8 cellular contexts compared by ENCODE assay signal in the genomic region with DNA sequence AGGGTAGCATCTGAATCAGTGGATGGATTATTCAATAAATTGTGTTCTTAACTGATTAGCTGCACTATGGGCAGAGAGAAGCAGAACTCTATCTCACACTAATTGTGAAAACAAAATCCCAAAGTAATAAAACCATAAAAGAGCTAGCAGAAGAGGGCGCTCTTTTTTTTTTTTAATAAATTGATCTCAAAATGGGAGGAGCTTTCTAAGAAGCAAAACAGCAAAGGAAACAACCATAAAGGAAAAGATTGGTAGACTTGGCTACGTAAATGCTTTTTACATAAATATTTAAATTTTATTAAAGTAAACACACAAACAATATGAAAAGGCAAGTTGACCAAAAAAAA. TPM values are rescaled to one million over a fixed set of nuclear protein-coding genes. Genes with fewer than 3 reads are reported as not detected.
DNase-seq lines count a peak whose midpoint lies in the region; ATAC-seq and TF ChIP-seq lines count a peak whose summit lies in the region.

No MANE protein-coding gene starts in this region.

- peak overlapping the region in 6 of 7 donors; percentile 18 to 93 (median 55) for H3K4me3 Mint-ChIP-seq in CD8-positive, alpha-beta memory T cell
- H3K4me3 Mint-ChIP-seq in HFFc6 (peak overlapping the region; percentile 60), endothelial cell (ENCODE audit: unreplicated experiment) (no peak overlapping the region)

- peak overlapping the region; percentile 80 for H3K4me3 ChIP-seq in CD8-positive, alpha-beta memory T cell (ENCODE audit: low read length)

- no peaks in the 10 kb centered on the region for H3K9me3 Mint-ChIP-seq in CD8-positive, alpha-beta memory T cell
- H3K9me3 Mint-ChIP-seq in HFFc6 (no peaks in the 10 kb centered on the region), endothelial cell (ENCODE audit: unreplicated experiment) (no peaks in the 10 kb centered on the region)

- intact Hi-C loops in sciatic nerve (cut with DNase I) = loop anchor here (10.0 kb wide), 1 partner anchor 289 kb away; no protein-coding TSS in a partner anchor

- ATAC-seq in sciatic nerve (peak; percentile 7), GM19395 (IDR thresholded peaks at IDR 0.05; ENCODE audit: unreplicated experiment) (no peak), GM19467 (IDR thresholded peaks at IDR 0.05; ENCODE audit: unreplicated experiment) (no peak)

- DNase-seq in CD8-positive, alpha-beta memory T cell = peak in 2 of 5 donors; percentile 48 to 50
- peak; percentile 16 for DNase-seq in HFFc6
- peak; percentile 36 for DNase-seq in RPMI8226
- no peak for DNase-seq in endothelial cell (ENCODE audit: low spot score)
- no peak for DNase-seq in sciatic nerve (ENCODE audit: low spot score)
- DNase-seq in cerebellum (ENCODE audit: low spot score) = no peak

- POLR2A ChIA-PET in CD8-positive, alpha-beta memory T cell (lab: Charles Lee) = interaction anchor here (0.7 to 1.2 kb wide), 4 partner anchors 11 to 301 kb away, joined by 3 to 8 read pairs (median 4); a partner anchor contains a TSS

- peaks cover 41 to 48% (median 43%) of the 10 kb centered on the region in 3 donors for H3K4me1 Mint-ChIP-seq in CD8-positive, alpha-beta memory T cell
- H3K4me1 Mint-ChIP-seq in HFFc6 (ENCODE audit: low read depth) (peaks cover 43% of the 10 kb centered on the region), endothelial cell (ENCODE audit: unreplicated experiment) (peaks cover 48% of the 10 kb centered on the region)

- CTCF ChIA-PET in CD8-positive, alpha-beta memory T cell (lab: Charles Lee) = interaction anchor here (0.7 to 3.2 kb wide), 22 partner anchors 9 to 296 kb away, joined by 3 to 21 read pairs (median 3); a partner anchor contains a TSS

- H3K27me3 ChIP-seq in CD8-positive, alpha-beta memory T cell (ENCODE audit: insufficient read depth, low read length, poor library complexity, severe bottlenecking) = no peaks in the 10 kb centered on the region

- TF ChIP-seq CTCF in HFFc6 (IDR thresholded peaks at IDR 0.05) (peak; percentile 83), endothelial cell (IDR thresholded peaks at IDR 0.05; ENCODE audit: unreplicated experiment) (peak; percentile 55)

- peaks cover 0 to 6% (median 4%) of the 10 kb centered on the region in 3 donors for H3K36me3 Mint-ChIP-seq in CD8-positive, alpha-beta memory T cell
- no peaks in the 10 kb centered on the region for H3K36me3 Mint-ChIP-seq in HFFc6 (ENCODE audit: low read depth)
- no peaks in the 10 kb centered on the region for H3K36me3 Mint-ChIP-seq in endothelial cell (ENCODE audit: low read depth, unreplicated experiment)

- no peak overlapping the region for H3K27ac ChIP-seq in CD8-positive, alpha-beta memory T cell (ENCODE audit: low read depth, low read length)

- peaks cover 4% of the 10 kb centered on the region for H3K36me3 ChIP-seq in CD8-positive, alpha-beta memory T cell (ENCODE audit: insufficient read depth, low read length)

- peaks cover 33% of the 10 kb centered on the region for H3K4me1 ChIP-seq in CD8-positive, alpha-beta memory T cell (ENCODE audit: insufficient read depth, low read length)

- H3K27ac Mint-ChIP-seq in CD8-positive, alpha-beta memory T cell = peak overlapping the region; percentile 95 to 98 (median 97)
- no peak overlapping the region for H3K27ac Mint-ChIP-seq in HFFc6
- H3K27ac Mint-ChIP-seq in endothelial cell (ENCODE audit: unreplicated experiment) = peak overlapping the region; percentile 93

- no peaks in the 10 kb centered on the region for H3K9me3 ChIP-seq in CD8-positive, alpha-beta memory T cell (ENCODE audit: low read length)

- H3K27me3 Mint-ChIP-seq in CD8-positive, alpha-beta memory T cell = no peaks in the 10 kb centered on the region
- peaks cover 2% of the 10 kb centered on the region; the same call in 1 of the 2 replicates for H3K27me3 Mint-ChIP-seq in HFFc6 (ENCODE audit: insufficient read depth)
- peaks cover 9% of the 10 kb centered on the region for H3K27me3 Mint-ChIP-seq in endothelial cell (ENCODE audit: unreplicated experiment)

RNA-seq across cellular contexts. Expression of a gene that starts 1.5 kb away (rescaled TPM):
- total RNA-seq in CD8-positive, alpha-beta memory T cell = 10 to 100 TPM; 38.8 to 42.9 TPM
- 50.1 TPM for polyA plus RNA-seq in CD8-positive, alpha-beta memory T cell
- total RNA-seq in HFFc6 (2021; fragmentation: NEBNext Ultra II Directional; extraction: Animal tissue kit (Norgen Biotek cat#: 25700)) = 10 to 100 TPM; 60.7 to 75.5 (median 68.7) TPM
- 72.9 TPM for total RNA-seq in endothelial cell (ENCODE audit: unreplicated experiment)
- total RNA-seq in sciatic nerve = 58.9 TPM
- total RNA-seq in cerebellum = 51.0 TPM

RNA-seq across cellular contexts. Expression of a gene that starts 6.7 kb away (rescaled TPM):
- 10 to 100 TPM; 36.2 to 42.2 TPM for total RNA-seq in CD8-positive, alpha-beta memory T cell
- 19.7 TPM for polyA plus RNA-seq in CD8-positive, alpha-beta memory T cell
- 10 to 100 TPM; 36.1 to 41.4 (median 40.1) TPM for total RNA-seq in HFFc6 (2021; fragmentation: NEBNext Ultra II Directional; extraction: Animal tissue kit (Norgen Biotek cat#: 25700))
- total RNA-seq in endothelial cell (ENCODE audit: unreplicated experiment) (42.7 TPM), sciatic nerve (67.7 TPM), cerebellum (77.3 TPM)

Comparison
In these comparisons a context has a peak if more than half of its experiments do, and no peak if none do; other contexts are left out.
1. DNase-seq: peak in HFFc6 (single experiment) and RPMI8226 (single experiment); none in endothelial cell (single experiment), sciatic nerve (single experiment) and cerebellum (single experiment).